In genomic region chr2:95314598-95314963, GRCh38 we compare ENCODE assay signal across 14 cellular contexts. TPM values are rescaled to one million over a fixed set of nuclear protein-coding genes. Genes with fewer than 3 reads are reported as not detected.
A peak's percentile ranks its signal among the peaks of the same experiment; 100 is the strongest.
DNase-seq lines count a peak whose midpoint lies in the region; ATAC-seq and TF ChIP-seq lines count a peak whose summit lies in the region.
"Had no signal": no experiment of that assay in that cellular context is flagged by ENCODE, and none has a peak within 500 bp of the region (broad histone marks: within the 10 kb centered on the region; RNA-seq: fewer than 3 reads in every experiment).

No MANE protein-coding gene starts in this region.

- H3K79me2 ChIP-seq in DND-41 (ENCODE audit: insufficient read depth, low read length): no peaks in the 10 kb centered on the region

- H3K9me3 Mint-ChIP-seq in activated CD8-positive, alpha-beta T cell treated with anti-CD3 and anti-CD28 coated beads for 36 hours: no peaks in the 10 kb centered on the region
- no peaks in the 10 kb centered on the region for H3K9me3 Mint-ChIP-seq in activated T-cell treated with anti-CD3 and anti-CD28 coated beads, Interleukin-2, amount 50 U/mL, for 72 hours

- TF ChIP-seq CTCF in DND-41 (IDR thresholded peaks at IDR 0.05; ENCODE audit: borderline replicate concordance, extremely low read depth, low read length, poor library complexity, severe bottlenecking): no peak
- no peak for TF ChIP-seq CTCF in activated CD8-positive, alpha-beta T cell treated with anti-CD3 and anti-CD28 coated beads for 36 hours (IDR thresholded peaks at IDR 0.05)
- no peak for TF ChIP-seq CTCF in lower leg skin (IDR thresholded peaks at IDR 0.05)

- no peaks in the 10 kb centered on the region for H3K36me3 Mint-ChIP-seq in activated CD8-positive, alpha-beta T cell treated with anti-CD3 and anti-CD28 coated beads for 36 hours (ENCODE audit: low read depth)
- H3K36me3 Mint-ChIP-seq in activated T-cell treated with anti-CD3 and anti-CD28 coated beads, Interleukin-2, amount 50 U/mL, for 72 hours (ENCODE audit: insufficient read depth in 2 of 2): no peaks in the 10 kb centered on the region
- H3K36me3 Mint-ChIP-seq: CD14-positive monocyte had no signal

- no peak overlapping the region for H3K4me3 ChIP-seq in DND-41 (ENCODE audit: low read depth in 1 of 2, low read length in 2 of 2)
- H3K4me3 ChIP-seq in lower leg skin (ENCODE audit: low read depth, poor library complexity, severe bottlenecking): no peak overlapping the region

- intact Hi-C loops in activated CD8-positive, alpha-beta T cell treated with anti-CD3 and anti-CD28 coated beads for 36 hours (cut with micrococcal nuclease): no loop called here
- intact Hi-C loops in lower leg skin (cut with DNase I; ENCODE audit: low total_unique reads): loop anchor here (10.0 kb wide), 1 partner anchor 80 kb away; no protein-coding TSS in a partner anchor

- no peaks in the 10 kb centered on the region for H3K4me1 Mint-ChIP-seq in activated CD8-positive, alpha-beta T cell treated with anti-CD3 and anti-CD28 coated beads for 36 hours (ENCODE audit: low read depth)
- no peaks in the 10 kb centered on the region for H3K4me1 Mint-ChIP-seq in activated T-cell treated with anti-CD3 and anti-CD28 coated beads, Interleukin-2, amount 50 U/mL, for 72 hours (ENCODE audit: low read depth)
- H3K4me1 Mint-ChIP-seq: CD14-positive monocyte had no signal

- H3K9ac ChIP-seq in DND-41 (ENCODE audit: low read depth, low read length): no peak overlapping the region
- H3K9ac ChIP-seq: KMS-11 had no signal

- H3K27me3 ChIP-seq in DND-41 (ENCODE audit: insufficient read depth, low read length, poor library complexity): no peaks in the 10 kb centered on the region

- no peak overlapping the region for H2AFZ ChIP-seq in DND-41 (ENCODE audit: low read depth, low read length)

- POLR2A ChIA-PET in activated CD8-positive, alpha-beta T cell treated with anti-CD3 and anti-CD28 coated beads for 36 hours (lab: Charles Lee): no interaction called here

- CTCF ChIA-PET in activated CD8-positive, alpha-beta T cell treated with anti-CD3 and anti-CD28 coated beads for 36 hours (lab: Charles Lee): no interaction called here

- H3K4me1 ChIP-seq in DND-41 (ENCODE audit: insufficient read depth, low read length): peaks cover 34% of the 10 kb centered on the region

- no peaks in the 10 kb centered on the region for H3K9me3 ChIP-seq in DND-41 (ENCODE audit: insufficient read depth, low read length, severe bottlenecking)

- H3K27me3 Mint-ChIP-seq in activated CD8-positive, alpha-beta T cell treated with anti-CD3 and anti-CD28 coated beads for 36 hours: peaks cover 2% of the 10 kb centered on the region
- no peaks in the 10 kb centered on the region for H3K27me3 Mint-ChIP-seq in activated T-cell treated with anti-CD3 and anti-CD28 coated beads, Interleukin-2, amount 50 U/mL, for 72 hours (ENCODE audit: low read depth)

- H4K20me1 ChIP-seq in DND-41 (ENCODE audit: insufficient read depth, low read length): no peaks in the 10 kb centered on the region

- DNase-seq in DND-41: no peak
- peak; percentile 37 for DNase-seq in NCI-H82 treated with DMSO at 0.1 percent for 48 hours (lab: John Stamatoyannopoulos, UW; ENCODE audit: unreplicated experiment)
- DNase-seq in retina: peak; percentile 11
- DNase-seq in activated CD8-positive, alpha-beta T cell treated with anti-CD3 and anti-CD28 coated beads for 36 hours: no peak
- no peak for DNase-seq in activated T-cell treated with anti-CD3 and anti-CD28 coated beads, Interleukin-2, amount 50 U/mL, for 72 hours
- no peak for DNase-seq in activated CD8-positive, alpha-beta memory T cell treated with anti-CD3 and anti-CD28 coated beads, Interleukin-2, amount 50 U/mL, for 48 hours
- no peak for DNase-seq in lower leg skin (ENCODE audit: low spot score in 2 of 2)
- DNase-seq: DMS 273 treated with DMSO at 0.1 percent for 48 hours, GDM1, NCI-H1436, NCI-H1930 had no signal

- 55 to 79% methylated on average over 4 to 11 of the region's 11 CpGs for WGBS in lower leg skin, 2 donors

- TF ChIP-seq POLR2A in lower leg skin (IDR thresholded peaks at IDR 0.05): no peak

- H3K27ac ChIP-seq in DND-41 (ENCODE audit: low read length) (peak overlapping the region; percentile 38; the same call in 1 of the 2 replicates), cingulate gyrus (ENCODE audit: low read depth, low read length) (peak overlapping the region; percentile 41)
- H3K27ac ChIP-seq: KMS-11 had no signal

- H3K27ac Mint-ChIP-seq in activated CD8-positive, alpha-beta T cell treated with anti-CD3 and anti-CD28 coated beads for 36 hours: no peak overlapping the region
- H3K27ac Mint-ChIP-seq in activated T-cell treated with anti-CD3 and anti-CD28 coated beads, Interleukin-2, amount 50 U/mL, for 72 hours: no peak overlapping the region
- H3K27ac Mint-ChIP-seq: CD14-positive monocyte had no signal

- no peaks in the 10 kb centered on the region for H3K36me3 ChIP-seq in DND-41 (ENCODE audit: insufficient read depth, low read length)

- H3K4me2 ChIP-seq in DND-41 (ENCODE audit: insufficient read depth, low read length): no peak overlapping the region
- H3K4me2 ChIP-seq: KMS-11 had no signal

- no peak for ATAC-seq in DND-41 (ENCODE audit: insufficient read depth, low read depth)
- ATAC-seq in activated CD8-positive, alpha-beta T cell treated with anti-CD3 and anti-CD28 coated beads for 36 hours: no peak
- no peak for ATAC-seq in activated T-cell treated with anti-CD3 and anti-CD28 coated beads, Interleukin-2, amount 50 U/mL, for 72 hours (replicated peaks in 1 of 2)

- no peak overlapping the region for H3K4me3 Mint-ChIP-seq in activated CD8-positive, alpha-beta T cell treated with anti-CD3 and anti-CD28 coated beads for 36 hours
- H3K4me3 Mint-ChIP-seq in activated T-cell treated with anti-CD3 and anti-CD28 coated beads, Interleukin-2, amount 50 U/mL, for 72 hours: no peak overlapping the region
- H3K4me3 Mint-ChIP-seq: CD14-positive monocyte had no signal

RNA-seq across cellular contexts. Expression of gene KCNIP3, which starts 17.4 kb away (rescaled TPM):
- total RNA-seq in activated CD8-positive, alpha-beta T cell treated with anti-CD3 and anti-CD28 coated beads for 36 hours: not detected
- not detected for total RNA-seq in activated T-cell treated with anti-CD3 and anti-CD28 coated beads, Interleukin-2, amount 50 U/mL, for 72 hours
- 10 to 100 TPM in 2 of 4 donors, 1 to 10 TPM in 2; 5.2 to 20.4 (median 11.4) TPM for total RNA-seq in lower leg skin

RNA-seq across cellular contexts. Expression of gene PROM2, which starts 40.3 kb away (rescaled TPM):
- total RNA-seq in activated CD8-positive, alpha-beta T cell treated with anti-CD3 and anti-CD28 coated beads for 36 hours: 1 to 10 TPM in 1 of 2 experiments, under 1 TPM in 1; 0.47 to 1.2 TPM
- total RNA-seq in activated T-cell treated with anti-CD3 and anti-CD28 coated beads, Interleukin-2, amount 50 U/mL, for 72 hours: under 1 TPM; 0.38 to 0.39 TPM
- total RNA-seq in lower leg skin: 100 to 1,000 TPM in 2 of 4 donors, 10 to 100 TPM in 2; 87.0 to 272 (median 98.0) TPM

Comparison
In these comparisons a context has a peak if more than half of its experiments do, and no peak if none do; other contexts are left out.
1. DNase-seq: peak in NCI-H82 treated with DMSO at 0.1 percent for 48 hours (single experiment) and retina (single experiment); none in DND-41 (single experiment), activated CD8-positive, alpha-beta T cell treated with anti-CD3 and anti-CD28 coated beads for 36 hours (single experiment), activated T-cell treated with anti-CD3 and anti-CD28 coated beads, Interleukin-2, amount 50 U/mL, for 72 hours (0 of 2), activated CD8-positive, alpha-beta memory T cell treated with anti-CD3 and anti-CD28 coated beads, Interleukin-2, amount 50 U/mL, for 48 hours (single experiment) and lower leg skin (0 of 2).
2. RNA of gene KCNIP3, which starts 17.4 kb away (total RNA-seq): 5.2 to 20.4 TPM in lower leg skin; not detected in activated T-cell treated with anti-CD3 and anti-CD28 coated beads, Interleukin-2, amount 50 U/mL, for 72 hours and not detected in activated CD8-positive, alpha-beta T cell treated with anti-CD3 and anti-CD28 coated beads for 36 hours; every median in the first group is over 4 times any median in the second.
3. RNA of gene PROM2, which starts 40.3 kb away (total RNA-seq): 87.0 to 272 TPM in lower leg skin; 0.47 to 1.2 TPM in activated CD8-positive, alpha-beta T cell treated with anti-CD3 and anti-CD28 coated beads for 36 hours and 0.38 to 0.39 TPM in activated T-cell treated with anti-CD3 and anti-CD28 coated beads, Interleukin-2, amount 50 U/mL, for 72 hours; every median in the first group is over 10 times any median in the second.